Comparison of ENCODE assay signal across 28 cellular contexts in the genomic region with DNA sequence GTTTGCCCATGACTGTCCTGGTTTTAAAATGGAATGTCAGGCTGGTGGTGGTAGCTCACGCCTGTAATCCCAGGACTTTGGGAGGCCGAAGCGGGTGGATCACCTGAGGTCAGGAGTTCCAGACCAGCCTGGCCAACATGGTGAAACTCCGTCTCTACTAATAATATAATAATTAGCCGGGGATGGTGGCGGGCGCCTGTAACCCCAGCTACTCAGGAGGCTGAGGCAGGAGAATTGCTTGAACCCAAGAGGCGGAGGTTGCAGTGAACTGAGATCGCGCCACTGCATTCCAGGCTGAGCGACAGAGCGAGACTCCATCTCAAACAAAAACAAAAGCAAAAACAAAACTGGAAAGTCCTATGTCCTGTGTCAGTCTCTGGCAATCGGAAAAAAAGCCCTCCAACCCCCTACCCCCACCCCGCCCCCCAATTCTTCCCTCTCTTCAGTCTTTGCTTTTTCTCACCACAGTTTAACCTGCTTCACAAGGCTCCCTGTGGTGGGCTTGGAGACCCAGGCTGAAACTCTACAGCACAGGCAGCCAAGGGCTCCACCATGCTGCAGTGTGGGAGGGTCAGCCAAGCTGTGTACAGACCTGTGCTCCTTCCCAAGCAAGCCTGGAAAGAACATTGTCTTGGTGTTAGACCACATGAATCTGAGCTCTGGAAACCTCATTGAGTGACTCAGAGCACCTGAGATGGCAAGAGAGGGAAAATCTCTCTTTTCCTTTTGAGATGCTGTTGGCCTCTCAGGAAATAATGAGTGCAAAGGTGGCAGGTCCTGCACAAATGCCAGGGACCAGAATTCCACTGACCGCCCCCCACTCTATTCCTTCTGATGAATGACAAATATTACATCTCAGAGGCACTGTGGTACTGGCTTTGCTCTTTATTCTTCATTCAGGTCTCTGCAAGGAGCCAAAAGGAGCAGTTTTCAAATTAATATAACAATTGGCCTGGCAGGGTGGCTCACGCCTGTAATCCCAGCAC. TPM values are rescaled to one million over a fixed set of nuclear protein-coding genes. Genes with fewer than 3 reads are reported as not detected.
DNase-seq lines count a peak whose midpoint lies in the region; ATAC-seq and TF ChIP-seq lines count a peak whose summit lies in the region.
"Had no signal": no experiment of that assay in that cellular context is flagged by ENCODE, and none has a peak within 500 bp of the region (broad histone marks: within the 10 kb centered on the region; RNA-seq: fewer than 3 reads in every experiment).

No MANE protein-coding gene starts in this region.

- H3K9me3 ChIP-seq in HUES6 (ENCODE audit: control insufficient read depth, insufficient read depth, low read depth, low read length): no peaks in the 10 kb centered on the region
- H3K9me3 ChIP-seq: A549, Caco-2, MG63 had no signal

- peaks cover 7% of the 10 kb centered on the region for H3F3A ChIP-seq in GM23338 (replicated peaks; ENCODE audit: low read depth)

- peak overlapping the region; percentile 11 for H3K18ac ChIP-seq in mesendoderm (ENCODE audit: low read length)

- H3K4me1 Mint-ChIP-seq in GM23338 (peaks cover 51% of the 10 kb centered on the region), mesothelial cell of epicardium (peaks cover 20% of the 10 kb centered on the region)

- H3K4ac ChIP-seq in mesendoderm (ENCODE audit: low read depth, low read length): no peak overlapping the region

- H3K4me3 ChIP-seq in GM23338 (no peak overlapping the region), HUES6 (ENCODE audit: low read depth, low read length) (no peak overlapping the region), mesendoderm (ENCODE audit: low read length) (no peak overlapping the region)
- H3K4me3 ChIP-seq: A549, GM23248, MG63 had no signal

- H2AFZ ChIP-seq in GM23338: no peak overlapping the region
- H2AFZ ChIP-seq: GM23248 had no signal

- H3K36me3 ChIP-seq in GM23338 (ENCODE audit: insufficient read depth) (peaks cover 3% of the 10 kb centered on the region; the same call in 1 of the 2 replicates), HUES6 (ENCODE audit: control insufficient read depth, insufficient read depth, low read length) (no peaks in the 10 kb centered on the region), mesendoderm (ENCODE audit: control insufficient read depth, insufficient read depth, low read length) (no peaks in the 10 kb centered on the region)
- H3K36me3 ChIP-seq: MG63 had no signal

- H3K36me3 Mint-ChIP-seq in GM23338 (ENCODE audit: low read depth) (peaks cover 5% of the 10 kb centered on the region; the same call in 2 of the 3 replicates), mesothelial cell of epicardium (no peaks in the 10 kb centered on the region)
- H3K36me3 Mint-ChIP-seq: CD8-positive, alpha-beta T cell had no signal

- H3K9me3 Mint-ChIP-seq in GM23338 (peaks cover 6% of the 10 kb centered on the region), mesothelial cell of epicardium (no peaks in the 10 kb centered on the region)
- H3K9me3 Mint-ChIP-seq: CD8-positive, alpha-beta T cell had no signal

- no peak overlapping the region for H2BK15ac ChIP-seq in mesendoderm (replicated peaks; ENCODE audit: low read depth)

- TF ChIP-seq CTCF in GM23338 (conservative IDR thresholded peaks at IDR 0.05; ENCODE audit: low read depth in 2 of 2) (no peak), mesothelial cell of epicardium (IDR thresholded peaks at IDR 0.05; ENCODE audit: unreplicated experiment) (no peak)

- intact Hi-C loops in posterior vena cava (cut with DNase I): no loop called here

- H3K4me1 ChIP-seq in GM23338 (ENCODE audit: insufficient read depth): peaks cover 15% of the 10 kb centered on the region
- peaks cover 31% of the 10 kb centered on the region for H3K4me1 ChIP-seq in HUES6 (ENCODE audit: control insufficient read depth, insufficient read depth, low read length)
- peaks cover 2% of the 10 kb centered on the region for H3K4me1 ChIP-seq in mesendoderm (ENCODE audit: control insufficient read depth, low read depth, low read length)
- H3K4me1 ChIP-seq: A549 had no signal

- no peak overlapping the region for H3K56ac ChIP-seq in mesendoderm (ENCODE audit: low read length)

- H3K27ac ChIP-seq in GM23338 (ENCODE audit: low read depth): peak overlapping the region; percentile 77
- peak overlapping the region; percentile 78 for H3K27ac ChIP-seq in HUES6 (ENCODE audit: low read depth, low read length)
- H3K27ac ChIP-seq in mesendoderm (ENCODE audit: low read depth, low read length): no peak overlapping the region
- H3K27ac ChIP-seq: A549, C4-2B, GM23248, RWPE1 had no signal

- no peak overlapping the region for H4K5ac ChIP-seq in mesendoderm (ENCODE audit: low read length)

- no peak overlapping the region for H4K8ac ChIP-seq in mesendoderm (ENCODE audit: low read depth, low read length)

- H3K27ac Mint-ChIP-seq in GM23338 (no peak overlapping the region), mesothelial cell of epicardium (no peak overlapping the region)
- H3K27ac Mint-ChIP-seq: CD8-positive, alpha-beta T cell had no signal

- no peaks in the 10 kb centered on the region for H3K79me1 ChIP-seq in mesendoderm (ENCODE audit: low read length)

- no peak overlapping the region for H3K4me3 Mint-ChIP-seq in GM23338
- H3K4me3 Mint-ChIP-seq in mesothelial cell of epicardium: no peak overlapping the region
- H3K4me3 Mint-ChIP-seq: CD8-positive, alpha-beta T cell had no signal

- peak overlapping the region; percentile 67 for H3K4me2 ChIP-seq in GM23338
- H3K4me2 ChIP-seq in mesendoderm (ENCODE audit: low read length): no peak overlapping the region
- H3K4me2 ChIP-seq: A549 had no signal

- 0 out of 2 replicates have a peak, but pooled peaks cover 8% of the 10 kb centered on the region for H3K9me2 ChIP-seq in GM23338 (ENCODE audit: insufficient read depth)

- H3K27me3 Mint-ChIP-seq in GM23338 (ENCODE audit: insufficient read depth, low read depth, poor library complexity) (peaks cover 7% of the 10 kb centered on the region), mesothelial cell of epicardium (ENCODE audit: low read depth) (peaks cover 2% of the 10 kb centered on the region)

- H2BK5ac ChIP-seq in mesendoderm (ENCODE audit: low read length): no peak overlapping the region

- H3K9ac ChIP-seq in HUES6 (ENCODE audit: low read length) (no peak overlapping the region), mesendoderm (ENCODE audit: low read length) (no peak overlapping the region)
- H3K9ac ChIP-seq: GM23248 had no signal

- no peaks in the 10 kb centered on the region for H3K79me2 ChIP-seq in GM23338 (replicated peaks; ENCODE audit: insufficient read depth)
- no peaks in the 10 kb centered on the region for H3K79me2 ChIP-seq in mesendoderm (ENCODE audit: control insufficient read depth, insufficient read depth, low read length)

- H3K23ac ChIP-seq in mesendoderm (ENCODE audit: low read length): no peak overlapping the region

- no peak for DNase-seq in GM23338 (ENCODE audit: low spot score)
- DNase-seq in astrocyte of the hippocampus (ENCODE audit: low read depth, low spot score): peak; percentile 20
- no peak for DNase-seq in mesendoderm
- DNase-seq in mesothelial cell of epicardium (ENCODE audit: low spot score in 2 of 2, unreplicated experiment in 2 of 2): no peak
- no peak for DNase-seq in dermis blood vessel endothelial cell
- no peak for DNase-seq in posterior vena cava (ENCODE audit: low spot score)
- DNase-seq: AML-193; Caco-2; CD8-positive, alpha-beta T cell; GM23248; KBM-7; MG63; NCI-H1105 treated with DMSO at 0.1 percent for 48 hours; NCI-H146; NCI-H2029; NCI-H446; NCI-H524 treated with DMSO at 0.1 percent for 48 hours; NCI-H774; NK-92 treated with Interleukin-12 subunit alpha and Interleukin-12 subunit beta, amount 100 ng/mL, for 24 hours; SHP77 had no signal

- no peak overlapping the region for H2AK5ac ChIP-seq in mesendoderm (ENCODE audit: low read length)

- H3K27me3 ChIP-seq in GM23338 (ENCODE audit: insufficient read depth): no peaks in the 10 kb centered on the region
- no peaks in the 10 kb centered on the region for H3K27me3 ChIP-seq in HUES6 (ENCODE audit: control insufficient read depth, insufficient read depth, low read length)
- no peaks in the 10 kb centered on the region for H3K27me3 ChIP-seq in mesendoderm (ENCODE audit: insufficient read depth, low read length, poor library complexity)
- H3K27me3 ChIP-seq: MG63 had no signal

- H2BK120ac ChIP-seq in mesendoderm (ENCODE audit: low read depth, low read length): peak overlapping the region; percentile 10

- H4K20me1 ChIP-seq in GM23338 (replicated peaks; ENCODE audit: insufficient read depth): no peaks in the 10 kb centered on the region

- ATAC-seq in GM23338: peak; percentile 31
- ATAC-seq: A549; CD8-positive, alpha-beta T cell; Panc1 had no signal

- no CpG with 5 or more reads among the region's 16 CpGs for WGBS in mesendoderm (ENCODE audit: extremely low coverage, insufficient coverage, low lambda C conversion rate)

TF ChIP-seq in GM23338, 12 proteins besides CTCF, POLR2A, EP300 and RAD21 (continues in another document):
- TF ChIP-seq EZH2phosphoT487 (IDR thresholded peaks at IDR 0.05; ENCODE audit: unreplicated experiment): no peak

RNA-seq across cellular contexts. Expression of a gene that starts 16.7 kb away (rescaled TPM):
- total RNA-seq in GM23338 (2014; rRNA removed; shearing (Covaris generic)): 145 and 161 TPM in 2 replicates
- polyA plus RNA-seq in GM23338 (2016; fragmentation: Nextera tagmentation; extraction: Ambion mirVana): 50.8 and 60.8 TPM in 2 replicates
- 26.6 TPM for polyA plus RNA-seq in mesendoderm (2013, experiment 1 of 2)
- 29.1 TPM for polyA plus RNA-seq in mesendoderm (2013, experiment 2 of 2)
- total RNA-seq in mesothelial cell of epicardium (69.1 to 79.4 TPM (median 72.5 TPM) in 3 replicates), dermis blood vessel endothelial cell (12.2 and 19.6 TPM in 2 replicates), posterior vena cava (1 to 10 TPM in 1 of 2 donors, under 1 TPM in 1; 0.88 to 1.1 TPM)
- total RNA-seq: CD8-positive, alpha-beta T cell; GM23248; HT-29; LHCN-M2; OCI-LY7 had no signal
- polyA plus RNA-seq: A549, GM23248 had no signal
